ENCODE assay signal across 9 cellular contexts in genomic region chr21:18244721-18245486, GRCh38. TPM values are rescaled to one million over a fixed set of nuclear protein-coding genes. Genes with fewer than 3 reads are reported as not detected.
DNase-seq lines count a peak whose midpoint lies in the region; ATAC-seq and TF ChIP-seq lines count a peak whose summit lies in the region.
"Had no signal": no experiment of that assay in that cellular context is flagged by ENCODE, and none has a peak within 500 bp of the region (broad histone marks: within the 10 kb centered on the region; RNA-seq: fewer than 3 reads in every experiment).

CHODL (plus strand) TSS chr21:18244833; CDS start chr21:18245224, 391 bp downstream.

- H3K36me3 ChIP-seq in HUES48 (ENCODE audit: control insufficient read depth, insufficient read depth, low read length) = no peaks in the 10 kb centered on the region
- H3K36me3 ChIP-seq in kidney epithelial cell (ENCODE audit: control insufficient read depth, insufficient read depth, low read length) = no peaks in the 10 kb centered on the region
- H3K36me3 ChIP-seq in skeletal muscle tissue (ENCODE audit: control insufficient read depth in 3 of 3, insufficient read depth in 3 of 3, low read length in 3 of 3) = no peaks in the 10 kb centered on the region

- no peaks in the 10 kb centered on the region for H3K9me3 ChIP-seq in HUES48 (ENCODE audit: control insufficient read depth, insufficient read depth, low read length)
- H3K9me3 ChIP-seq in skeletal muscle tissue (ENCODE audit: control insufficient read depth in 3 of 3, low read length in 3 of 3) = no peaks in the 10 kb centered on the region

- H3K9ac ChIP-seq in HUES48 (ENCODE audit: low read depth, low read length) = 0 out of 2 replicates have a peak within 1 kb of the TSS, but pooled peaks have one; percentile 42
- H3K9ac ChIP-seq in skeletal muscle tissue (ENCODE audit: low read depth in 1 of 3, low read length in 3 of 3) = no peak within 1 kb of the TSS

- no peak within 1 kb of the TSS for H3K27ac ChIP-seq in HUES48 (ENCODE audit: low read depth, low read length)
- no peak within 1 kb of the TSS for H3K27ac ChIP-seq in skeletal muscle tissue (ENCODE audit: low read depth, low read length)

- no peak for DNase-seq in chondrocyte (ENCODE audit: low spot score)
- no peak for DNase-seq in kidney epithelial cell (ENCODE audit: low read depth)
- no peak for DNase-seq in AG20443 (ENCODE audit: low spot score)
- DNase-seq in effector CD8-positive, alpha-beta T cell (lab: John Stamatoyannopoulos, UW) = no peak
- no peak for DNase-seq in A172 (ENCODE audit: low spot score)

- no peak within 1 kb of the TSS for H3K27ac Mint-ChIP-seq in chondrocyte (ENCODE audit: unreplicated experiment)

- no peaks in the 10 kb centered on the region; the same call in 1 of the 2 replicates for H3K4me1 ChIP-seq in HUES48 (ENCODE audit: control insufficient read depth, insufficient read depth, low read length)
- peaks cover 0 to 10% (median 5%) of the 10 kb centered on the region in 3 donors for H3K4me1 ChIP-seq in skeletal muscle tissue (ENCODE audit: control insufficient read depth in 3 of 3, insufficient read depth in 3 of 3, low read length in 3 of 3)

- TF ChIP-seq CTCF in chondrocyte (IDR thresholded peaks at IDR 0.05) (no peak), kidney epithelial cell (IDR thresholded peaks at IDR 0.05; ENCODE audit: insufficient read depth, low read length, poor library complexity, severe bottlenecking) (no peak)

- H3K27me3 Mint-ChIP-seq in chondrocyte (ENCODE audit: low read depth) = peaks cover 40% of the 10 kb centered on the region

- H3K36me3 Mint-ChIP-seq in chondrocyte (ENCODE audit: low read depth) = peaks cover 2% of the 10 kb centered on the region

- ATAC-seq in HG03095 (IDR thresholded peaks at IDR 0.05; ENCODE audit: unreplicated experiment) = no peak
- ATAC-seq: HCT116 had no signal

- H3K27me3 ChIP-seq in HUES48 (ENCODE audit: control insufficient read depth, insufficient read depth, low read length) (peaks cover 48% of the 10 kb centered on the region), kidney epithelial cell (ENCODE audit: control insufficient read depth, insufficient read depth, low read length) (peaks cover 16% of the 10 kb centered on the region), skeletal muscle tissue (ENCODE audit: control insufficient read depth in 3 of 3, insufficient read depth in 3 of 3, low read length in 3 of 3) (peaks cover 21 to 26% (median 23%) of the 10 kb centered on the region in 3 donors)

- peaks cover 15% of the 10 kb centered on the region for H3K4me1 Mint-ChIP-seq in chondrocyte (ENCODE audit: low read depth)

- H3K4me3 ChIP-seq in HUES48 (ENCODE audit: low read depth, low read length) (peak within 1 kb of the TSS; percentile 60), kidney epithelial cell (ENCODE audit: low read depth, low read length) (peak within 1 kb of the TSS; percentile 39), skeletal muscle tissue (ENCODE audit: low read length in 3 of 3) (peak within 1 kb of the TSS; percentile 53 to 68 (median 60))

- H3K4me3 Mint-ChIP-seq in chondrocyte (ENCODE audit: unreplicated experiment) = peak within 1 kb of the TSS; percentile 63

- H3K9me3 Mint-ChIP-seq in chondrocyte (ENCODE audit: low read depth) = no peaks in the 10 kb centered on the region

RNA-seq across cellular contexts. Expression of gene CHODL, which starts in this region (rescaled TPM):
- total RNA-seq in chondrocyte (0.18 to 0.22 TPM in 2 of 3 replicates, not detected in the other), kidney epithelial cell (1.2 and 1.3 TPM in 2 replicates), skeletal muscle tissue (85.6 TPM)
- 0.12 TPM in 1 of 2 replicates, not detected in the other for total RNA-seq in A172 (2014; rRNA removed; shearing (Covaris generic))

Comparison
In these comparisons a context has a peak if more than half of its experiments do, and no peak if none do; other contexts are left out.
1. RNA of gene CHODL (total RNA-seq): 85.6 TPM in skeletal muscle tissue (single experiment); 1.2 to 1.3 TPM in kidney epithelial cell, 0.18 to 0.22 TPM in chondrocyte and 0.12 TPM in A172; every median in the first group is over 10 times any median in the second.
2. Peak in every context shown above with its lines, with median percentiles within 50 percentile points of each other: H3K4me3 ChIP-seq.